In the genomic region with DNA sequence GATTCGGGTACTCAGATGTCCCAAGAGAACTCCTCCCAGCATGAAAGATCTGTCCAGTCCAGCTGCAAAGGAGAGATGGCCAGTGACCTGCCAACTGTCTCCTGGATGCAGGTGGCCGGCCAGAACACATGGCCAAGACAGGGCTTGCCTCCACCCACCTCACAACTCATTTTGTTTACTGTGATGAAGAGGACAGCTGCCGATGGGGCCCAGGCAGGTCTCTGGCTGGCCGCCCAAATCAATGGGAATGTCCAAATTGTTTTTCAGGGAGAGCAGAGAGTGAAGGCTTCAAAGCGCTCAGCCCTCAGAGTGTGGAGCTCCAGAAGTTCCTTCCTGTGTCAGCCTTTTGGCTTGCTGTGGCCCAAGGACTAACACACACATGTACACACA, we compare ENCODE assay signal across 27 cellular contexts. TPM values are rescaled to one million over a fixed set of nuclear protein-coding genes. Genes with fewer than 3 reads are reported as not detected.
DNase-seq lines count a peak whose midpoint lies in the region; ATAC-seq lines count a peak whose summit lies in the region.
"Had no signal": no experiment of that assay in that cellular context is flagged by ENCODE, and none has a peak within 500 bp of the region (broad histone marks: within the 10 kb centered on the region; RNA-seq: fewer than 3 reads in every experiment).

No MANE protein-coding gene starts in this region.

- no peak for ATAC-seq in activated T-cell treated with anti-CD3 and anti-CD28 coated beads, Interleukin-2, amount 50 U/mL, for 72 hours (replicated peaks in 1 of 2)
- no peak for ATAC-seq in HG02970 (IDR thresholded peaks at IDR 0.05; ENCODE audit: low FRiP score, unreplicated experiment)
- ATAC-seq: activated naive CD8-positive, alpha-beta T cell treated with anti-CD3 and anti-CD28 coated beads, Interleukin-2, amount 50 U/mL, for 24 hours; K562; lower lobe of right lung; naive thymus-derived CD8-positive, alpha-beta T cell; Panc1; stimulated activated naive CD8-positive, alpha-beta T cell treated with anti-CD3 and anti-CD28 coated beads, Interleukin-15, Interleukin-2, amounts not matched to agents 100 U/mL and 50 U/mL, for 24 hours had no signal

- no peak overlapping the region for H2BK15ac ChIP-seq in mesenchymal stem cell (ENCODE audit: low read depth, poor library complexity, severe bottlenecking)

- peaks cover 16% of the 10 kb centered on the region for H3K4me1 ChIP-seq in SJCRH30
- peaks cover 18% of the 10 kb centered on the region for H3K4me1 ChIP-seq in mesenchymal stem cell (ENCODE audit: control insufficient read depth, insufficient read depth, low read depth, low read length)
- H3K4me1 ChIP-seq: testis had no signal

- DNase-seq in DMS 273 (lab: John Stamatoyannopoulos, UW; ENCODE audit: unreplicated experiment) (peak; percentile 70), DMS 273 treated with DMSO at 0.1 percent for 48 hours (lab: John Stamatoyannopoulos, UW) (no peak), DMS53 treated with DMSO at 0.1 percent for 48 hours (lab: John Stamatoyannopoulos, UW; ENCODE audit: unreplicated experiment) (peak; percentile 12), SJCRH30 (peak; percentile 52 to 73), mesenchymal stem cell (no peak), hippocampal formation (lab: John Stamatoyannopoulos, UW) (no peak)
- DNase-seq in activated T-cell treated with anti-CD3 and anti-CD28 coated beads, Interleukin-2, amount 50 U/mL, for 72 hours = no peak
- DNase-seq: activated CD4-positive, alpha-beta T cell treated with anti-CD3 and anti-CD28 coated beads for 4 hours; activated gamma-delta T cell treated with Interleukin-2 at 50 U/mL for 16 hours; activated naive CD8-positive, alpha-beta T cell treated with anti-CD3 and anti-CD28 coated beads, Interleukin-2, amount 50 U/mL, for 24 hours; C1 segment of cervical spinal cord; caudate nucleus; endodermal cell; head of caudate nucleus; lower lobe of right lung; MG63; naive thymus-derived CD8-positive, alpha-beta T cell; NCI-H1417 treated with DMSO at 0.1 percent for 48 hours; stimulated activated naive CD8-positive, alpha-beta T cell treated with anti-CD3 and anti-CD28 coated beads, Interleukin-15, Interleukin-2, amounts not matched to agents 100 U/mL and 50 U/mL, for 24 hours; T-helper 9 cell; testis; WERI-Rb-1 had no signal

- H4K91ac ChIP-seq in mesenchymal stem cell (ENCODE audit: low read length) = peak overlapping the region; percentile 10

- H3K4me3 ChIP-seq in SJCRH30 (no peak overlapping the region), mesenchymal stem cell (ENCODE audit: insufficient read depth in 1 of 2, low read depth in 1 of 2, low read length in 2 of 2) (no peak overlapping the region)
- H3K4me3 ChIP-seq: K562, lower lobe of right lung, MG63, SJSA1, testis had no signal

- no peaks in the 10 kb centered on the region for H3K79me1 ChIP-seq in mesenchymal stem cell (replicated peaks; ENCODE audit: low read length, poor library complexity, severe bottlenecking)

- H3K9me3 ChIP-seq in SJCRH30 (replicated peaks) (no peaks in the 10 kb centered on the region), mesenchymal stem cell (ENCODE audit: control insufficient read depth, low read length) (peaks cover 11% of the 10 kb centered on the region)
- H3K9me3 ChIP-seq: testis had no signal

- no peak overlapping the region for H2AK5ac ChIP-seq in mesenchymal stem cell (ENCODE audit: low read length, severe bottlenecking)

- H3K4me2 ChIP-seq in mesenchymal stem cell (ENCODE audit: low read length, poor library complexity, severe bottlenecking) = no peak overlapping the region

- no peak overlapping the region for H3K18ac ChIP-seq in mesenchymal stem cell (ENCODE audit: low read depth in 1 of 2, low read length in 2 of 2)

- H3K36me3 ChIP-seq in SJCRH30 = no peaks in the 10 kb centered on the region
- H3K36me3 ChIP-seq in mesenchymal stem cell (ENCODE audit: control insufficient read depth in 1 of 2, insufficient read depth in 2 of 2, low read depth in 1 of 2, low read length in 2 of 2) = no peaks in the 10 kb centered on the region
- H3K36me3 ChIP-seq: lower lobe of right lung, MG63, SJSA1, WERI-Rb-1 had no signal

- peaks cover 7 to 8% of the 10 kb centered on the region in 2 donors for H3K9me3 Mint-ChIP-seq in activated T-cell treated with anti-CD3 and anti-CD28 coated beads, Interleukin-2, amount 50 U/mL, for 72 hours

- peak overlapping the region in 1 of 2 experiments; percentile 81 for H3K14ac ChIP-seq in mesenchymal stem cell (ENCODE audit: low read length in 2 of 2)

- H3K4me1 Mint-ChIP-seq in activated T-cell treated with anti-CD3 and anti-CD28 coated beads, Interleukin-2, amount 50 U/mL, for 72 hours (ENCODE audit: low read depth) = peaks cover 42% of the 10 kb centered on the region

- 82% methylated on average over 5 of the region's 5 CpGs for WGBS in mesenchymal stem cell

- no peak overlapping the region for H4K8ac ChIP-seq in mesenchymal stem cell (ENCODE audit: low read length)

- no peak overlapping the region for H3K4me3 Mint-ChIP-seq in activated T-cell treated with anti-CD3 and anti-CD28 coated beads, Interleukin-2, amount 50 U/mL, for 72 hours
- H3K4me3 Mint-ChIP-seq: activated naive CD8-positive, alpha-beta T cell treated with anti-CD3 and anti-CD28 coated beads, Interleukin-2, amount 50 U/mL, for 24 hours; activated T-cell treated with anti-CD3 and anti-CD28 coated beads, Interleukin-2, amount 50 U/mL, for 24 hours; endodermal cell; naive thymus-derived CD8-positive, alpha-beta T cell had no signal

- no peak overlapping the region for H3K23ac ChIP-seq in mesenchymal stem cell (ENCODE audit: low read length in 2 of 2)

- no peak overlapping the region for H3K27ac Mint-ChIP-seq in activated T-cell treated with anti-CD3 and anti-CD28 coated beads, Interleukin-2, amount 50 U/mL, for 72 hours
- H3K27ac Mint-ChIP-seq: activated naive CD8-positive, alpha-beta T cell treated with anti-CD3 and anti-CD28 coated beads, Interleukin-2, amount 50 U/mL, for 24 hours; activated T-cell treated with anti-CD3 and anti-CD28 coated beads, Interleukin-2, amount 50 U/mL, for 24 hours; endodermal cell had no signal

- no peak overlapping the region for H3K4ac ChIP-seq in mesenchymal stem cell (ENCODE audit: low read depth in 1 of 2, low read length in 2 of 2)

- no peak overlapping the region for H2BK12ac ChIP-seq in mesenchymal stem cell (ENCODE audit: low read length in 2 of 2)

- no peak overlapping the region for H3K27ac ChIP-seq in SJCRH30
- no peak overlapping the region for H3K27ac ChIP-seq in mesenchymal stem cell (ENCODE audit: low read length, poor library complexity, severe bottlenecking)
- H3K27ac ChIP-seq: lower lobe of right lung, SJSA1, testis, WERI-Rb-1 had no signal

- no peak overlapping the region for H3K9ac ChIP-seq in mesenchymal stem cell (ENCODE audit: low read length)

- no peaks in the 10 kb centered on the region for H3K27me3 Mint-ChIP-seq in activated T-cell treated with anti-CD3 and anti-CD28 coated beads, Interleukin-2, amount 50 U/mL, for 72 hours (ENCODE audit: low read depth)
- H3K27me3 Mint-ChIP-seq: activated naive CD8-positive, alpha-beta T cell treated with anti-CD3 and anti-CD28 coated beads, Interleukin-2, amount 50 U/mL, for 24 hours; activated T-cell treated with anti-CD3 and anti-CD28 coated beads, Interleukin-2, amount 50 U/mL, for 24 hours; naive thymus-derived CD8-positive, alpha-beta T cell had no signal

- H3K27me3 ChIP-seq in SJCRH30 (no peaks in the 10 kb centered on the region), mesenchymal stem cell (ENCODE audit: control insufficient read depth in 1 of 2, insufficient read depth in 1 of 2, low read length in 2 of 2) (no peaks in the 10 kb centered on the region)
- H3K27me3 ChIP-seq: MG63, SJSA1, testis had no signal

- H2BK5ac ChIP-seq in mesenchymal stem cell (ENCODE audit: low read depth, low read length, poor library complexity, severe bottlenecking) = no peak overlapping the region

- no peak overlapping the region for H2BK120ac ChIP-seq in mesenchymal stem cell (ENCODE audit: low read depth, low read length)

- H2AFZ ChIP-seq in mesenchymal stem cell (ENCODE audit: low read depth, low read length) = no peak overlapping the region

- peaks cover 1 to 9% of the 10 kb centered on the region in 2 donors for H3K36me3 Mint-ChIP-seq in activated T-cell treated with anti-CD3 and anti-CD28 coated beads, Interleukin-2, amount 50 U/mL, for 72 hours (ENCODE audit: insufficient read depth in 2 of 2)

RNA-seq across cellular contexts. Expression of gene FOSL2, which starts 41.9 kb away (rescaled TPM):
- 30.0 and 30.7 TPM in 2 replicates for total RNA-seq in SJCRH30 (2014; rRNA removed; shearing (Covaris generic))
- 15.6 TPM for polyA plus RNA-seq in mesenchymal stem cell (2013, experiment 1 of 2)
- polyA plus RNA-seq in mesenchymal stem cell (2013, experiment 2 of 2) = 14.8 TPM
- 100 to 1,000 TPM; 176 to 248 TPM for total RNA-seq in activated T-cell treated with anti-CD3 and anti-CD28 coated beads, Interleukin-2, amount 50 U/mL, for 72 hours

Comparison
In these comparisons a context has a peak if more than half of its experiments do, and no peak if none do; other contexts are left out.
1. DNase-seq: peak in DMS 273 (single experiment), DMS53 treated with DMSO at 0.1 percent for 48 hours (single experiment) and SJCRH30 (2 of 2); none in DMS 273 treated with DMSO at 0.1 percent for 48 hours (single experiment), mesenchymal stem cell (single experiment), activated T-cell treated with anti-CD3 and anti-CD28 coated beads, Interleukin-2, amount 50 U/mL, for 72 hours (0 of 2) and hippocampal formation (0 of 2).